Comparison of ENCODE assay signal across 8 cellular contexts in the genomic region with DNA sequence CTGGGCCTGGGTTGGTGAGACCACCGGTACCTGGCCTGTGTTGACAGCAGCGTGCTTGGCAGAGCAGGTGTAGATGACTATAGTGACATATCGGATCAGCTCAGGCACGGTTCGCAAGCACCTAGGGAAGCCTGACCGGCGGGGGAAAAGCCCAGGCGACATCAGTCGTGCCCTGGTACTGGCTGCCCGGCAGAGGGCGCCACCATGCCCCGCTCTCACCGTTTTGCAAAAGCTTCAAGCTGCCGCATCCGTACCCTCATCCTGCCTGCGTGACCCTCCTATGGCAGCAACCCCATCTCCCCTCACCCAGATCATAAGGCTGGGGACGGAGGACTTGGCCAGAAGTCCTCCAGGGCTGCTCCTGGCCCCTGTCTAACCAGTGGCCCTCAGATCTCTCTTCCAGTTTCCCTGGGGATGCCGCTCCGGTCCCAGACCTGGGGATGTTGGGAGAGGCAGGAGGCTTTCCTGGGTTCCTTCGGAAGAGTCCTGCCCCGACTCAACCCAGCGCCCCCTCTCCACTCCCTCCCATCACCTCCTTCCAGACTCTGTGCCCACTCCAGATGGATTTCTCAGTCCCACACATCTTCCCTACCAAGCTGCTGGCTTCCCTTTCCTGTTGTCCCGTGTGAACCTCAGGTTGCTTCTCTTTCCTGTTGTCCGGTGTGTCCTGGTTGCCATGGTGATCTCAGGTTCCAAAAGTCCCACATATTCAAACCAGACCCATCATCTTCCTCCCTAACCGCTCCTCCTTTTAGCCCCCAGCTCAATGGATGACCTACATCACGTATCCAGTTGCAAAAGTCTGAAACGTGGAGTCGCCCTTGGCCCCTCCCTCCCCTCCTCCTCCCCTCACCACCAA. TPM values are rescaled to one million over a fixed set of nuclear protein-coding genes. Genes with fewer than 3 reads are reported as not detected.
DNase-seq lines count a peak whose midpoint lies in the region; ATAC-seq and TF ChIP-seq lines count a peak whose summit lies in the region.

No MANE protein-coding gene starts in this region.

- TF ChIP-seq CTCF in 22Rv1 (IDR thresholded peaks at IDR 0.05) = peak; percentile 97
- peak; percentile 99 for TF ChIP-seq CTCF in GM12874 (IDR thresholded peaks at IDR 0.05; ENCODE audit: insufficient read depth, low read depth, low read length)

- DNase-seq in NCI-H1694 treated with DMSO at 0.1 percent for 48 hours (lab: John Stamatoyannopoulos, UW) = peak; percentile 52
- DNase-seq in activated CD4-positive, alpha-beta T cell treated with anti-CD3 and anti-CD28 coated beads for 1 hour = peak; percentile 78
- DNase-seq in cerebellum (ENCODE audit: low spot score) = peak; percentile 75
- DNase-seq in left kidney (ENCODE audit: low read depth, low spot score) = peak; percentile 90
- peak; percentile 72 to 86 (median 73) for DNase-seq in stimulated activated CD4-positive, alpha-beta T cell treated with anti-CD3 and anti-CD28 coated beads, TNF-alpha, amount 100 ng/mL, for 24 hours (ENCODE audit: low read depth in 3 of 3)

- no peak for ATAC-seq in GM21360 (IDR thresholded peaks at IDR 0.05; ENCODE audit: unreplicated experiment)

- H3K27ac ChIP-seq in 22Rv1 = no peak overlapping the region

RNA-seq across cellular contexts. Expression of a gene that starts 13.7 kb away (rescaled TPM):
- not detected for total RNA-seq in cerebellum

RNA-seq across cellular contexts. Expression of a gene that starts 35.0 kb away (rescaled TPM):
- total RNA-seq in cerebellum = not detected

RNA-seq across cellular contexts. Expression of a gene that starts 44.5 kb away (rescaled TPM):
- total RNA-seq in cerebellum = 0.45 TPM

RNA-seq across cellular contexts. Expression of a gene that starts 50.0 kb away (rescaled TPM):
- 0.73 TPM for total RNA-seq in cerebellum
